In genomic region chr19:19488875-19489690, GRCh38 we compare ENCODE assay signal across 8 cellular contexts. TPM values are rescaled to one million over a fixed set of nuclear protein-coding genes. Genes with fewer than 3 reads are reported as not detected.
DNase-seq lines count a peak whose midpoint lies in the region; FAIRE-seq and TF ChIP-seq lines count a peak whose summit lies in the region.

No MANE protein-coding gene starts in this region.

- H3K36me3 ChIP-seq in ES-I3 (ENCODE audit: insufficient read depth, low read length) (peaks cover 2% of the 10 kb centered on the region; the same call in 1 of the 2 replicates), HAP-1 (replicated peaks) (peaks cover 36% of the 10 kb centered on the region), kidney (ENCODE audit: control insufficient read depth in 1 of 2, insufficient read depth in 2 of 2, low read length in 2 of 2) (peaks cover 3 to 8% of the 10 kb centered on the region in 2 donors), prostate gland (peaks cover 0 to 5% of the 10 kb centered on the region in 2 donors)

- H3K9ac ChIP-seq in ES-I3 (ENCODE audit: low read depth, low read length) = peak overlapping the region; percentile 21; the same call in 1 of the 2 replicates
- peak overlapping the region; percentile 26 to 70 for H3K9ac ChIP-seq in kidney (ENCODE audit: low read length in 2 of 2)

- no peaks in the 10 kb centered on the region for H3K27me3 ChIP-seq in HAP-1 (ENCODE audit: low read depth)
- H3K27me3 ChIP-seq in prostate gland (replicated peaks; ENCODE audit: insufficient read depth) = no peaks in the 10 kb centered on the region

- in situ Hi-C loops in HAP-1 (cut with MboI; ENCODE audit: low sequenced_read_pairs) = no loop called here

- intact Hi-C loops in kidney (cut with DNase I) = no loop called here
- intact Hi-C loops in prostate gland (cut with DNase I) = no loop called here

- H3K9me3 ChIP-seq in ES-I3 (ENCODE audit: control insufficient read depth, insufficient read depth, low read length) (no peaks in the 10 kb centered on the region), HAP-1 (no peaks in the 10 kb centered on the region), kidney (ENCODE audit: control insufficient read depth in 1 of 2, low read length in 2 of 2) (no peaks in the 10 kb centered on the region), prostate gland (no peaks in the 10 kb centered on the region)

- DNase-seq in HAP-1 (ENCODE audit: low spot score in 2 of 2) (peak; percentile 77 to 86), NCI-H146 (lab: John Stamatoyannopoulos, UW) (peak; percentile 97), cerebellar cortex (ENCODE audit: low spot score) (peak; percentile 90), kidney (peak; percentile 97), prostate gland (ENCODE audit: low spot score) (no peak)
- DNase-seq in activated CD4-positive, CD25-positive, alpha-beta regulatory T cell treated with anti-CD3 and anti-CD28 coated beads, Interleukin-2, amount 50 U/mL, for 72 hours = peak; percentile 80
- peak; percentile 84 to 85 for DNase-seq in stimulated activated CD4-positive, alpha-beta T cell treated with anti-CD3 and anti-CD28 coated beads, Interleukin-15, amount 100 ng/mL, for 48 hours (ENCODE audit: low read depth in 2 of 2)

- TF ChIP-seq CTCF in kidney (IDR thresholded peaks at IDR 0.05; ENCODE audit: borderline replicate concordance, extremely low read depth, insufficient read depth) (no peak), prostate gland (IDR thresholded peaks at IDR 0.05) (no peak)

- peak; percentile 93 for FAIRE-seq in kidney (lab: Jason Lieb, UNC)

- H3K27ac ChIP-seq in kidney (ENCODE audit: low read depth in 2 of 2, low read length in 2 of 2) (peak overlapping the region; percentile 80 to 91), prostate gland (peak overlapping the region in 1 of 2 donors; percentile 14)

- no peak overlapping the region for H3K4me3 ChIP-seq in HAP-1
- H3K4me3 ChIP-seq in kidney (ENCODE audit: low read length in 2 of 2) = peak overlapping the region; percentile 32 to 40
- no peak overlapping the region for H3K4me3 ChIP-seq in prostate gland

- peaks cover 39% of the 10 kb centered on the region for H3K4me1 ChIP-seq in ES-I3 (ENCODE audit: insufficient read depth, low read length)
- peaks cover 14% of the 10 kb centered on the region for H3K4me1 ChIP-seq in HAP-1
- peaks cover 45 to 54% of the 10 kb centered on the region in 2 donors for H3K4me1 ChIP-seq in kidney (ENCODE audit: control insufficient read depth in 1 of 2, insufficient read depth in 1 of 2, low read depth in 1 of 2, low read length in 2 of 2)
- no peaks in the 10 kb centered on the region for H3K4me1 ChIP-seq in prostate gland (replicated peaks)

- 27% methylated on average over 14 of the region's 14 CpGs for WGBS in prostate gland

- no peak for TF ChIP-seq POLR2A in prostate gland (IDR thresholded peaks at IDR 0.05)

RNA-seq across cellular contexts. Expression of gene TSSK6, which starts 26.3 kb away (rescaled TPM):
- total RNA-seq in kidney = 3.7 TPM
- 1.4 TPM for polyA plus RNA-seq in kidney (ENCODE audit: insufficient read depth, low read depth, low replicate concordance)
- total RNA-seq in prostate gland = 10 to 100 TPM in 1 of 2 donors, 1 to 10 TPM in 1; 7.3 to 22.3 TPM

RNA-seq across cellular contexts. Expression of gene NDUFA13, which starts 26.9 kb away (rescaled TPM):
- total RNA-seq in kidney = 328 TPM
- 627 TPM for polyA plus RNA-seq in kidney (ENCODE audit: insufficient read depth, low read depth, low replicate concordance)
- 10 to 100 TPM; 46.0 to 57.4 TPM for total RNA-seq in prostate gland

RNA-seq across cellular contexts. Expression of gene YJEFN3, which starts 39.6 kb away (rescaled TPM):
- total RNA-seq in kidney = 3.7 TPM
- polyA plus RNA-seq in kidney (ENCODE audit: insufficient read depth, low read depth, low replicate concordance) = 3.1 TPM
- 10 to 100 TPM in 1 of 2 donors, 1 to 10 TPM in 1; 8.1 to 19.3 TPM for total RNA-seq in prostate gland

RNA-seq across cellular contexts. Expression of gene CILP2, which starts 49.0 kb away (rescaled TPM):
- 0.41 TPM for total RNA-seq in kidney
- polyA plus RNA-seq in kidney (ENCODE audit: insufficient read depth, low read depth, low replicate concordance) = not detected
- total RNA-seq in prostate gland = 1 to 10 TPM in 1 of 2 donors, under 1 TPM in 1; 0.68 to 3.7 TPM

Comparison
In these comparisons a context has a peak if more than half of its experiments do, and no peak if none do; other contexts are left out.
1. H3K4me3 ChIP-seq: peak in kidney (2 of 2); none in HAP-1 (single experiment) and prostate gland (0 of 2).